In the genomic region with DNA sequence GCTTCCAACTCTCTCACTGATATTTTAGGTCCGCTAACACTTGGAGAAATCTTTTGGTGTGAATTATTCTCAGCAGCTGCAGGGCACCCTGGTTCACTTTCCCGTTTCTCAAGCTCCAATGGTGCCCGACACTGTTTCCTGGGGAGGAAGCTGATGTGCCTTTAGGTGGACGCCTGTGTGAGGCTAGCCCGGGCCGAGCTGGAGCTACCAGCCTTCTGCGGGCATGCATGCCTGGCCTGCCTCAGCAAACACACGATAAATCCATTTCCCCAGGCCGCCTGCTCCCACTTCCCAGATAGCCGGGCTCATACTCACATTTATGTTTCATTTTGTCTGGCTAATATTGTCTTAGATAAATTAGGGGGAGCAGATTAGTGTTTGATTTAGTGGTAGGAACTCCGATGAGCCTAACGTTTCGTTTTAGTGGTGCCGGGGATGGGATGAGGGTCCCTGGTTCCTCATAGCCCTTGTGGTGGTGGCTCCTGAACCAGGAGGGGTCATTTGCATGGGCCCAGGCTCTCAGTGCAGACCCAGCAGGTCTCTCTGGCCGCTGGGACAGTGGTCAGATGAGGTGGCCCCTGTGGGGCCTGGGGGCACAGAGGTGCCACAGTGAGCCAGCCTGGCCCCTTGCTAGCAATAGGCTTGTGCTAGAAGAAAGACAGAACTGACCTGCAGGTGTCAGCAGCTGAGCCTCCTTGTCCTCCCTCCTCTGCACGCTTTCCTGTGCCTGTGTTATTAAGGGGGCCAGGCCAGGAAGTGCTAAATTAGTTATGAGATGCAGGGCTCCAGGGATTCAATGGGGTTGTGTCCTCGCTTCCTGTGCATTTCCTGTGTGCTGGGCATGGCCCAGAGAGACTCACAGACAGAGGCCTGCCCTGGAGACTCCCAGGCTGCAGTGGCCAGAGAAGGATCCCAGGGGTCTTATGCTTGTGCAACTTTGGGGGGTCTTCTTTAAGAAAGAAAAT, we compare ENCODE assay signal across 1 cellular context.
TF ChIP-seq lines count a peak whose summit lies in the region.

No MANE protein-coding gene starts in this region.

TF ChIP-seq in IMR-90, 13 proteins besides CTCF, POLR2A, EP300 and RAD21:
- TF ChIP-seq SMC3 (IDR thresholded peaks at IDR 0.05; ENCODE audit: low read depth, low read length) = no peak
- TF ChIP-seq CHD1 (IDR thresholded peaks at IDR 0.05; ENCODE audit: low read depth, low read length) = no peak
- no peak for TF ChIP-seq MAFK (IDR thresholded peaks at IDR 0.05; ENCODE audit: low read depth, low read length)
- TF ChIP-seq NFE2L2 (IDR thresholded peaks at IDR 0.05; ENCODE audit: low read depth, low read length) = no peak
- no peak for TF ChIP-seq MXI1 (IDR thresholded peaks at IDR 0.05; ENCODE audit: borderline replicate concordance, low read depth, low read length)
- no peak for TF ChIP-seq BHLHE40 (IDR thresholded peaks at IDR 0.05; ENCODE audit: low read depth, low read length)
- no peak for TF ChIP-seq RFX5 (IDR thresholded peaks at IDR 0.05; ENCODE audit: low read depth, low read length)
TF ChIP-seq in IMR-90: peak in this region for 0.
